In genomic region chr17:38554430-38555350, GRCh38 we compare ENCODE assay signal across 17 cellular contexts. TPM values are rescaled to one million over a fixed set of nuclear protein-coding genes. Genes with fewer than 3 reads are reported as not detected.
A peak's percentile ranks its signal among the peaks of the same experiment; 100 is the strongest.
DNase-seq lines count a peak whose midpoint lies in the region; ATAC-seq and TF ChIP-seq lines count a peak whose summit lies in the region.
"Had no signal": no experiment of that assay in that cellular context is flagged by ENCODE, and none has a peak within 500 bp of the region (broad histone marks: within the 10 kb centered on the region; RNA-seq: fewer than 3 reads in every experiment).

No MANE protein-coding gene starts in this region.

- TF ChIP-seq CTCF in mesothelial cell of epicardium (IDR thresholded peaks at IDR 0.05; ENCODE audit: unreplicated experiment): no peak

- no peak overlapping the region for H3K4me3 ChIP-seq in esophagus (ENCODE audit: low read depth in 1 of 2, low read length in 2 of 2)

- peaks cover 15% of the 10 kb centered on the region for H3K27me3 Mint-ChIP-seq in mesothelial cell of epicardium (ENCODE audit: low read depth)

- peaks cover 5% of the 10 kb centered on the region for H3K36me3 Mint-ChIP-seq in mesothelial cell of epicardium
- H3K36me3 Mint-ChIP-seq: memory B cell had no signal

- H3K27ac ChIP-seq in esophagus (ENCODE audit: low read depth in 2 of 2, low read length in 1 of 2): peak overlapping the region; percentile 32 to 86
- H3K27ac ChIP-seq: WERI-Rb-1 had no signal

- peaks cover 19% of the 10 kb centered on the region for H3K4me1 Mint-ChIP-seq in mesothelial cell of epicardium

- ATAC-seq in GM18868 (IDR thresholded peaks at IDR 0.05; ENCODE audit: unreplicated experiment) (no peak), left colon (no peak)
- ATAC-seq: stimulated activated naive CD8-positive, alpha-beta T cell treated with anti-CD3 and anti-CD28 coated beads, Interleukin-15, Interleukin-2, amounts not matched to agents 100 U/mL and 50 U/mL, for 24 hours had no signal

- no peaks in the 10 kb centered on the region for H3K9me3 Mint-ChIP-seq in mesothelial cell of epicardium
- H3K9me3 Mint-ChIP-seq: memory B cell had no signal

- H3K9me3 ChIP-seq in esophagus (ENCODE audit: control insufficient read depth in 2 of 2, insufficient read depth in 1 of 2, low read depth in 1 of 2, low read length in 1 of 2): no peaks in the 10 kb centered on the region

- no peak overlapping the region for H3K27ac Mint-ChIP-seq in mesothelial cell of epicardium
- H3K27ac Mint-ChIP-seq: memory B cell had no signal

- H3K4me1 ChIP-seq in esophagus (ENCODE audit: control insufficient read depth in 2 of 2, insufficient read depth in 2 of 2, low read length in 1 of 2): peaks cover 4 to 26% of the 10 kb centered on the region in 2 donors

- DNase-seq in DMS79 (lab: John Stamatoyannopoulos, UW) (peak; percentile 26), NCI-H1436 treated with DMSO at 0.1 percent for 48 hours (lab: John Stamatoyannopoulos, UW) (peak; percentile 98), RPMI7951 (ENCODE audit: low read depth) (peak; percentile 19), mesothelial cell of epicardium (ENCODE audit: low spot score in 2 of 2, unreplicated experiment in 2 of 2) (no peak), DMS114 treated with DMSO at 0.1 percent for 48 hours (lab: John Stamatoyannopoulos, UW; ENCODE audit: unreplicated experiment) (no peak), left colon (no peak)
- DNase-seq: AML-193; amniotic stem cell; effector memory CD4-positive, alpha-beta T cell; hypothalamus; NCI-H187; stimulated activated CD4-positive, alpha-beta T cell treated with anti-CD3 and anti-CD28 coated beads, Interleukin-4, amount 100 ng/mL, for 1 hour; stimulated activated naive CD8-positive, alpha-beta T cell treated with anti-CD3 and anti-CD28 coated beads, Interleukin-15, Interleukin-2, amounts not matched to agents 100 U/mL and 50 U/mL, for 24 hours; WERI-Rb-1 had no signal

- no peaks in the 10 kb centered on the region for H3K27me3 ChIP-seq in esophagus (ENCODE audit: control insufficient read depth in 1 of 2, insufficient read depth in 2 of 2, low read length in 2 of 2)

- intact Hi-C loops in left colon (cut with DNase I, micrococcal nuclease): loop anchor here in 1 of 2 donors (5.0 kb wide), 1 partner anchor 113 kb away; no protein-coding TSS in a partner anchor

- WGBS in esophagus, 2 donors: 37 to 50% methylated on average over 8 of the region's 8 CpGs

- no peak overlapping the region for H3K4me3 Mint-ChIP-seq in mesothelial cell of epicardium
- H3K4me3 Mint-ChIP-seq: memory B cell had no signal

- H3K36me3 ChIP-seq in esophagus (ENCODE audit: control insufficient read depth in 2 of 2, insufficient read depth in 2 of 2, low read length in 1 of 2): no peaks in the 10 kb centered on the region

RNA-seq across cellular contexts. Expression of gene SRCIN1, which starts 51.1 kb away (rescaled TPM):
- not detected in 2 replicates for total RNA-seq in RPMI7951 (2014; rRNA removed; shearing (Covaris generic))
- 1 to 10 TPM; 2.2 to 2.5 TPM for polyA plus RNA-seq in esophagus
- total RNA-seq in mesothelial cell of epicardium (19.4 to 21.4 TPM (median 20.8 TPM) in 3 replicates), left colon (1 to 10 TPM; 3.1 TPM)

Comparison
In these comparisons a context has a peak if more than half of its experiments do, and no peak if none do; other contexts are left out.
1. DNase-seq: peak in DMS79 (single experiment), NCI-H1436 treated with DMSO at 0.1 percent for 48 hours (single experiment) and RPMI7951 (single experiment); none in mesothelial cell of epicardium (0 of 2), DMS114 treated with DMSO at 0.1 percent for 48 hours (single experiment) and left colon (0 of 2).